8 cellular contexts compared by ENCODE assay signal in the genomic region with DNA sequence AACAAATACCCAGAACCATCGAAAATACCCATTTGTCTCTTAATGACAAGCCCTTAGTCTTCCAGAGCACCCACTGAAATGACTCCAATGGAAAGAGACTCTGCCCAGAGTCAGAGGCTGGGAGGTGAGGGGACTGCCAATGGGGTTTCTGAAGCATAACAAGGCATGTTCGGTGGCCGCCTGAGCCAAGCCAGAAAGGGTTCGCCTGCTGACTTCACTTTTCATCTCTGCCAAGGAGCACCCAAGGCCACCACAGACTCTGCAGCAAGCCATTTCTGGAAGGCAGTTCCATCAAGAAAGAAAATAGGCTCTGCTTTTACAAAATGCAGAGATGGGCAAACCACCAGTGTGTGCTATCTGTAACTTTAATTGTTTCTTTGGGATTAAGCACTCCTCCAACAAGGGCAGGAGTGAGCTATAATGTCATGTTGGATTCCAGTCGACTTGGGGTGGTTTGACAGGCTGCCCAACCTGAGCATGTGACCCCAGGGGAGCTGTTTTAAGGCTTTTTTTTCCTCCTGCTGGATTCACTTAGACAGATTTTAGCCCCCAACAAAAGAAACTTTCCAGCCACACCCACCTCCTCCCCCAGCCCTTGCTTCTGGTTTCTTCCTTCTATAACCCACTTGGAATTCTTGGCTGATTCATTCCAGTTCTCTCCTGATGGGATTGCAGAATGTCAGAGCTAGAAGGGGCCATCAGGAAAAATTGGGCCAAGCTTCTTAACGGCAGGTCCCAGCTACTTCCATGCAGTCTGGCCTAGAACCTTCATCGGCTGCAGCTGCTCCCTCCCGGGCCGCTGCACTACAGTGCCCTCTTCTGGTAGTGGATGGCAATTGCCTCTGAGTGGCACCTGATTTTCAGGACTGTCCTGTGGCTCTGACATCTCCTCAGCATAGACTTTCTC. TPM values are rescaled to one million over a fixed set of nuclear protein-coding genes. Genes with fewer than 3 reads are reported as not detected.
DNase-seq lines count a peak whose midpoint lies in the region; ATAC-seq and TF ChIP-seq lines count a peak whose summit lies in the region.

No MANE protein-coding gene starts in this region.

- intact Hi-C loops in PC-3 (cut with micrococcal nuclease): loop anchor here (1.0 kb wide), 1 partner anchor 803 kb away; no protein-coding TSS in a partner anchor

- no peak for DNase-seq in AG04450 (ENCODE audit: low read depth, low spot score)
- peak; percentile 80 for DNase-seq in HuH-7.5 (ENCODE audit: low spot score)
- peak; percentile 89 for DNase-seq in PC-3
- peak; percentile 65 for DNase-seq in activated T-cell treated with anti-CD3 and anti-CD28 coated beads, Interleukin-2, amount 50 U/mL, for 4 hours
- DNase-seq in fibroblast of mammary gland (ENCODE audit: low read depth): peak; percentile 59
- DNase-seq in neural progenitor cell (ENCODE audit: low spot score): peak; percentile 77
- peak; percentile 50 to 68 for DNase-seq in tibial nerve (ENCODE audit: low spot score in 2 of 2)

- H3K79me2 ChIP-seq in PC-3 (ENCODE audit: low read length) (no peaks in the 10 kb centered on the region), neural progenitor cell (ENCODE audit: low read depth) (no peaks in the 10 kb centered on the region)

- H3K36me3 ChIP-seq in PC-3 (ENCODE audit: low read depth, low read length): no peaks in the 10 kb centered on the region
- no peaks in the 10 kb centered on the region for H3K36me3 ChIP-seq in neural progenitor cell
- no peaks in the 10 kb centered on the region for H3K36me3 ChIP-seq in tibial nerve

- H2AFZ ChIP-seq in PC-3 (ENCODE audit: low read length) (peak overlapping the region; percentile 58), neural progenitor cell (replicated peaks) (peak overlapping the region; percentile 41)

- BruUV-seq in PC-3 (replicated peaks; lab: Mats Ljungman, UMichigan): no TSS peak

- CTCF ChIA-PET in AG04450 (lab: Charles Lee) (interaction anchor here (0.5 to 4.4 kb wide), 56 partner anchors 9 to 806 kb away, joined by 3 to 55 read pairs (median 4); no protein-coding TSS in a partner anchor), PC-3 (lab: Charles Lee) (interaction anchor here (0.5 to 1.1 kb wide), 7 partner anchors 75 to 803 kb away, joined by 3 to 9 read pairs (median 4); no protein-coding TSS in a partner anchor)

- no peak overlapping the region for H3K4me2 ChIP-seq in PC-3 (ENCODE audit: low read length)
- H3K4me2 ChIP-seq in neural progenitor cell: no peak overlapping the region

- no peaks in the 10 kb centered on the region for H3K36me3 Mint-ChIP-seq in activated T-cell treated with anti-CD3 and anti-CD28 coated beads, Interleukin-2, amount 50 U/mL, for 4 hours (ENCODE audit: insufficient read depth)
- H3K36me3 Mint-ChIP-seq in neural progenitor cell: no peaks in the 10 kb centered on the region

- TF ChIP-seq EP300 in tibial nerve (IDR thresholded peaks at IDR 0.05): peak in 1 of 2 donors; percentile 31

- H3K4me1 Mint-ChIP-seq in activated T-cell treated with anti-CD3 and anti-CD28 coated beads, Interleukin-2, amount 50 U/mL, for 4 hours (ENCODE audit: low read depth): peaks cover 15% of the 10 kb centered on the region
- H3K4me1 Mint-ChIP-seq in neural progenitor cell: peaks cover 17% of the 10 kb centered on the region

- ATAC-seq in GM18520 (IDR thresholded peaks at IDR 0.05; ENCODE audit: unreplicated experiment) (peak; percentile 65), PC-3 (peak; percentile 80)
- ATAC-seq in activated T-cell treated with anti-CD3 and anti-CD28 coated beads, Interleukin-2, amount 50 U/mL, for 4 hours: peak; percentile 74 to 79

- H3K4me1 ChIP-seq in PC-3 (ENCODE audit: insufficient read depth, low read length) (peaks cover 11% of the 10 kb centered on the region), neural progenitor cell (peaks cover 6% of the 10 kb centered on the region), tibial nerve (peaks cover 0 to 15% (median 3%) of the 10 kb centered on the region in 4 donors)

- H3K27ac Mint-ChIP-seq in neural progenitor cell: peak overlapping the region; percentile 50

- POLR2A ChIA-PET in AG04450 (lab: Yijun Ruan, JAX): interaction anchor here (0.9 kb wide), 1 partner anchor 84 kb away, joined by 3 read pairs; no protein-coding TSS in a partner anchor
- POLR2A ChIA-PET in PC-3 (lab: Charles Lee; ENCODE audit: unreplicated experiment): interaction anchor here (0.5 kb wide), 1 partner anchor 59 kb away, joined by 5 read pairs; no protein-coding TSS in a partner anchor

- no peak overlapping the region for H3K4me3 ChIP-seq in AG04450 (ENCODE audit: low read depth, low read length)
- no peak overlapping the region for H3K4me3 ChIP-seq in PC-3 (ENCODE audit: low read length)
- H3K4me3 ChIP-seq in fibroblast of mammary gland (ENCODE audit: control insufficient read depth, low read depth, low read length): no peak overlapping the region
- H3K4me3 ChIP-seq in neural progenitor cell: no peak overlapping the region
- H3K4me3 ChIP-seq in tibial nerve: no peak overlapping the region

- H4K20me1 ChIP-seq in PC-3 (ENCODE audit: low read length): no peaks in the 10 kb centered on the region
- no peaks in the 10 kb centered on the region for H4K20me1 ChIP-seq in neural progenitor cell (ENCODE audit: low read depth)

- H3K27me3 ChIP-seq in AG04450 (ENCODE audit: control insufficient read depth, insufficient read depth, low read length) (peaks cover 3% of the 10 kb centered on the region), PC-3 (ENCODE audit: low read length) (no peaks in the 10 kb centered on the region), neural progenitor cell (no peaks in the 10 kb centered on the region), tibial nerve (no peaks in the 10 kb centered on the region)

- H3K9me2 ChIP-seq in PC-3 (replicated peaks; ENCODE audit: low read length): no peaks in the 10 kb centered on the region

- H3K9me3 ChIP-seq in AG04450 (ENCODE audit: control insufficient read depth, insufficient read depth, low read length): no peaks in the 10 kb centered on the region
- H3K9me3 ChIP-seq in PC-3 (ENCODE audit: low read length): no peaks in the 10 kb centered on the region
- H3K9me3 ChIP-seq in neural progenitor cell (ENCODE audit: low read depth): no peaks in the 10 kb centered on the region
- peaks cover 0 to 4% (median 0%) of the 10 kb centered on the region in 4 donors for H3K9me3 ChIP-seq in tibial nerve

- no peak overlapping the region for H3K4me3 Mint-ChIP-seq in activated T-cell treated with anti-CD3 and anti-CD28 coated beads, Interleukin-2, amount 50 U/mL, for 4 hours
- no peak overlapping the region for H3K4me3 Mint-ChIP-seq in neural progenitor cell

- H3K27ac ChIP-seq in AG04450 (ENCODE audit: low read depth, low read length) (peak overlapping the region; percentile 11), PC-3 (ENCODE audit: low read length) (no peak overlapping the region), neural progenitor cell (no peak overlapping the region), tibial nerve (peak overlapping the region in 2 of 4 donors; percentile 23 to 24)

- 29 to 40% methylated on average over 9 of the region's 9 CpGs for WGBS in tibial nerve, 2 donors

- H3K9me3 Mint-ChIP-seq in activated T-cell treated with anti-CD3 and anti-CD28 coated beads, Interleukin-2, amount 50 U/mL, for 4 hours: no peaks in the 10 kb centered on the region
- H3K9me3 Mint-ChIP-seq in neural progenitor cell: peaks cover 4% of the 10 kb centered on the region

- H3F3A ChIP-seq in PC-3 (ENCODE audit: low read length, unreplicated experiment): no peaks in the 10 kb centered on the region
- H3F3A ChIP-seq in neural progenitor cell (ENCODE audit: low read depth): no peaks in the 10 kb centered on the region

- TF ChIP-seq CTCF in AG04450 (IDR thresholded peaks at IDR 0.05; ENCODE audit: low read depth, low read length) (peak; percentile 96), PC-3 (conservative IDR thresholded peaks at IDR 0.05; ENCODE audit: low read depth, low read length) (peak; percentile 94), fibroblast of mammary gland (conservative IDR thresholded peaks at IDR 0.05; ENCODE audit: control insufficient read depth, insufficient read depth, low read depth, low read length) (peak; percentile 98), neural progenitor cell (IDR thresholded peaks at IDR 0.05) (peak; percentile 96), tibial nerve (IDR thresholded peaks at IDR 0.05) (peak; percentile 92 to 95 (median 94))

- TF ChIP-seq POLR2A in tibial nerve (IDR thresholded peaks at IDR 0.05): no peak

- H3K9ac ChIP-seq in PC-3 (ENCODE audit: low read length): no peak overlapping the region
- H3K9ac ChIP-seq in neural progenitor cell: no peak overlapping the region

- H3K27me3 Mint-ChIP-seq in activated T-cell treated with anti-CD3 and anti-CD28 coated beads, Interleukin-2, amount 50 U/mL, for 4 hours (ENCODE audit: low read depth): peaks cover 8% of the 10 kb centered on the region
- peaks cover 2% of the 10 kb centered on the region for H3K27me3 Mint-ChIP-seq in neural progenitor cell (ENCODE audit: insufficient read depth, low read depth)

RNA-seq across cellular contexts. Expression of gene CKAP4, which starts 24.1 kb away (rescaled TPM):
- polyA plus RNA-seq in AG04450 (2011; rRNA removed): 376 and 389 TPM in 2 replicates
- 147 and 148 TPM in 2 replicates for polyA minus RNA-seq in AG04450 (2011; rRNA and poly(A)+ RNA removed)
- 76.3 and 99.1 TPM in 2 replicates for total RNA-seq in PC-3 (2014; rRNA removed)
- total RNA-seq in activated T-cell treated with anti-CD3 and anti-CD28 coated beads, Interleukin-2, amount 50 U/mL, for 4 hours: 10 to 100 TPM; 10.5 to 13.5 (median 10.6) TPM
- 58.7 and 64.3 TPM in 2 replicates for total RNA-seq in neural progenitor cell (ENCODE audit: low replicate concordance)
- 10 to 100 TPM; 29.9 to 49.5 (median 38.7) TPM for total RNA-seq in tibial nerve
